In genomic region chr1:82225407-82226197, GRCh38 we compare ENCODE assay signal across 10 cellular contexts.
DNase-seq lines count a peak whose midpoint lies in the region; ATAC-seq, FAIRE-seq and TF ChIP-seq lines count a peak whose summit lies in the region.
"Had no signal": no experiment of that assay in that cellular context is flagged by ENCODE, and none has a peak within 500 bp of the region (broad histone marks: within the 10 kb centered on the region; RNA-seq: fewer than 3 reads in every experiment).

No MANE protein-coding gene starts in this region.

- no peaks in the 10 kb centered on the region for H3K36me3 Mint-ChIP-seq in effector memory CD8-positive, alpha-beta T cell (ENCODE audit: insufficient read depth)

- H3K27ac ChIP-seq in A673 (ENCODE audit: low read depth, low read length, poor library complexity, severe bottlenecking) = peak overlapping the region; percentile 69

- intact Hi-C loops in A673 (cut with micrococcal nuclease; ENCODE audit: unreplicated experiment) = no loop called here

- no peaks in the 10 kb centered on the region for H3K27me3 Mint-ChIP-seq in effector memory CD8-positive, alpha-beta T cell

- no peaks in the 10 kb centered on the region for H3K9me3 ChIP-seq in A673 (ENCODE audit: low read depth, low read length, poor library complexity, severe bottlenecking)

- ATAC-seq in GM21423 (IDR thresholded peaks at IDR 0.05; ENCODE audit: unreplicated experiment) (peak; percentile 52), esophagus mucosa (peak; percentile 81), GM21367 (IDR thresholded peaks at IDR 0.05; ENCODE audit: unreplicated experiment) (no peak)
- ATAC-seq in effector memory CD8-positive, alpha-beta T cell (replicated peaks) = no peak

- FAIRE-seq in urothelium cell line (lab: Jason Lieb, UNC) = no peak
- FAIRE-seq: islet of Langerhans had no signal

- no TSS peak for BruUV-seq in A673 (replicated peaks; lab: Mats Ljungman, UMichigan)

- H3K27ac Mint-ChIP-seq in effector memory CD8-positive, alpha-beta T cell = no peak overlapping the region

- H3K27me3 ChIP-seq in A673 (replicated peaks; ENCODE audit: insufficient read depth, low read depth, low read length, poor library complexity) = no peaks in the 10 kb centered on the region

- DNase-seq in A673 (ENCODE audit: low spot score) (peak; percentile 79), NCI-H2029 (lab: John Stamatoyannopoulos, UW) (peak; percentile 33), urothelium cell line (ENCODE audit: low spot score) (peak; percentile 17), retina (no peak)
- no peak for DNase-seq in effector memory CD8-positive, alpha-beta T cell
- DNase-seq: DND-41 had no signal

- H3K4me1 Mint-ChIP-seq in effector memory CD8-positive, alpha-beta T cell (ENCODE audit: low read depth in 2 of 2) = no peaks in the 10 kb centered on the region

- no peak for TF ChIP-seq CTCF in A673 (conservative IDR thresholded peaks at IDR 0.05; ENCODE audit: low read depth, low read length)

- H3K4me3 ChIP-seq in A673 (ENCODE audit: low read depth, low read length, poor library complexity, severe bottlenecking) = no peak overlapping the region

- no peak overlapping the region for H3K4me3 Mint-ChIP-seq in effector memory CD8-positive, alpha-beta T cell

- H3K36me3 ChIP-seq in A673 (ENCODE audit: insufficient read depth, low read length, poor library complexity, severe bottlenecking) = no peaks in the 10 kb centered on the region

- CTCF ChIA-PET in A673 (lab: Charles Lee) = no interaction called here

- H3K9me3 Mint-ChIP-seq in effector memory CD8-positive, alpha-beta T cell = peaks cover 11 to 17% of the 10 kb centered on the region in 2 donors

- peaks cover 35% of the 10 kb centered on the region for H3K4me1 ChIP-seq in A673 (ENCODE audit: insufficient read depth, low read length, poor library complexity, severe bottlenecking)

- POLR2A ChIA-PET in A673 (lab: Charles Lee; ENCODE audit: low non-redundant PET) = interaction anchor here (0.6 kb wide), 1 partner anchor 8 kb away, joined by 9 read pairs; no protein-coding TSS in a partner anchor

Comparison
In these comparisons a context has a peak if more than half of its experiments do, and no peak if none do; other contexts are left out.
1. DNase-seq: peak in A673 (single experiment), NCI-H2029 (single experiment) and urothelium cell line (single experiment); none in effector memory CD8-positive, alpha-beta T cell (0 of 3) and retina (single experiment).
2. ATAC-seq: peak in GM21423 (single experiment) and esophagus mucosa (single experiment); none in GM21367 (single experiment) and effector memory CD8-positive, alpha-beta T cell (single experiment).